In the genomic region with DNA sequence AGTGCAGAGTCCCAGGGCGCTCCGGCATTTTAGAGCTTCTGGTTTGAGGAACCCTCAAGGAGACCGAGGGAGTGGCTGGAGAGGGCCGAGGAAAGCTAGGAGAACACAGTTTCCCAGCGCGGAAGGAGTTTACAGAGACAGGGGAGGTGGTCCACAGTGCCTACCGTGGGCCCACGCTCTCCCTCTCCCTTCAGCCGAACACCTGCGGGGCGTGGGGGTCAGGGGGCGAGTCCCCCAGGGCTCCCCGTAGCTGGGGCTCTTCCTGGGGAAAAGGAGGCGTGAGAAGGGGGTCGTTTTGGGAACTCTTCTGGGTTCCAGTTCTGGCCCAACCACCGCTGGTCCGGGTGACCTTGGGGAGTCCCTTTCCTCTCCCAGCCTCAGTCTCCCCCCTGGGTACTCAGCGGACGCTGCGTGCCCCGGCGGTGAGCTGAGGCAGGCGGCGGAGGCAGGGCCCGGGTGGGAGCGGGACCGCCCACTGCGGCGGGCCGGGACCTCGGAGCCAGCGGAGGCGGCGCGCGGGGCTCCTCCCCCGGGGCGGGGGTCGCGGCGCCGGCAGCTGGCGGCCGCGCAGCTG, we compare ENCODE assay signal across 1 cellular context.
TF ChIP-seq lines count a peak whose summit lies in the region.

No MANE protein-coding gene starts in this region.

TF ChIP-seq in GM23338, 12 proteins besides CTCF, POLR2A, EP300 and RAD21 (continued from another document):
- TF ChIP-seq, protein P1, sequence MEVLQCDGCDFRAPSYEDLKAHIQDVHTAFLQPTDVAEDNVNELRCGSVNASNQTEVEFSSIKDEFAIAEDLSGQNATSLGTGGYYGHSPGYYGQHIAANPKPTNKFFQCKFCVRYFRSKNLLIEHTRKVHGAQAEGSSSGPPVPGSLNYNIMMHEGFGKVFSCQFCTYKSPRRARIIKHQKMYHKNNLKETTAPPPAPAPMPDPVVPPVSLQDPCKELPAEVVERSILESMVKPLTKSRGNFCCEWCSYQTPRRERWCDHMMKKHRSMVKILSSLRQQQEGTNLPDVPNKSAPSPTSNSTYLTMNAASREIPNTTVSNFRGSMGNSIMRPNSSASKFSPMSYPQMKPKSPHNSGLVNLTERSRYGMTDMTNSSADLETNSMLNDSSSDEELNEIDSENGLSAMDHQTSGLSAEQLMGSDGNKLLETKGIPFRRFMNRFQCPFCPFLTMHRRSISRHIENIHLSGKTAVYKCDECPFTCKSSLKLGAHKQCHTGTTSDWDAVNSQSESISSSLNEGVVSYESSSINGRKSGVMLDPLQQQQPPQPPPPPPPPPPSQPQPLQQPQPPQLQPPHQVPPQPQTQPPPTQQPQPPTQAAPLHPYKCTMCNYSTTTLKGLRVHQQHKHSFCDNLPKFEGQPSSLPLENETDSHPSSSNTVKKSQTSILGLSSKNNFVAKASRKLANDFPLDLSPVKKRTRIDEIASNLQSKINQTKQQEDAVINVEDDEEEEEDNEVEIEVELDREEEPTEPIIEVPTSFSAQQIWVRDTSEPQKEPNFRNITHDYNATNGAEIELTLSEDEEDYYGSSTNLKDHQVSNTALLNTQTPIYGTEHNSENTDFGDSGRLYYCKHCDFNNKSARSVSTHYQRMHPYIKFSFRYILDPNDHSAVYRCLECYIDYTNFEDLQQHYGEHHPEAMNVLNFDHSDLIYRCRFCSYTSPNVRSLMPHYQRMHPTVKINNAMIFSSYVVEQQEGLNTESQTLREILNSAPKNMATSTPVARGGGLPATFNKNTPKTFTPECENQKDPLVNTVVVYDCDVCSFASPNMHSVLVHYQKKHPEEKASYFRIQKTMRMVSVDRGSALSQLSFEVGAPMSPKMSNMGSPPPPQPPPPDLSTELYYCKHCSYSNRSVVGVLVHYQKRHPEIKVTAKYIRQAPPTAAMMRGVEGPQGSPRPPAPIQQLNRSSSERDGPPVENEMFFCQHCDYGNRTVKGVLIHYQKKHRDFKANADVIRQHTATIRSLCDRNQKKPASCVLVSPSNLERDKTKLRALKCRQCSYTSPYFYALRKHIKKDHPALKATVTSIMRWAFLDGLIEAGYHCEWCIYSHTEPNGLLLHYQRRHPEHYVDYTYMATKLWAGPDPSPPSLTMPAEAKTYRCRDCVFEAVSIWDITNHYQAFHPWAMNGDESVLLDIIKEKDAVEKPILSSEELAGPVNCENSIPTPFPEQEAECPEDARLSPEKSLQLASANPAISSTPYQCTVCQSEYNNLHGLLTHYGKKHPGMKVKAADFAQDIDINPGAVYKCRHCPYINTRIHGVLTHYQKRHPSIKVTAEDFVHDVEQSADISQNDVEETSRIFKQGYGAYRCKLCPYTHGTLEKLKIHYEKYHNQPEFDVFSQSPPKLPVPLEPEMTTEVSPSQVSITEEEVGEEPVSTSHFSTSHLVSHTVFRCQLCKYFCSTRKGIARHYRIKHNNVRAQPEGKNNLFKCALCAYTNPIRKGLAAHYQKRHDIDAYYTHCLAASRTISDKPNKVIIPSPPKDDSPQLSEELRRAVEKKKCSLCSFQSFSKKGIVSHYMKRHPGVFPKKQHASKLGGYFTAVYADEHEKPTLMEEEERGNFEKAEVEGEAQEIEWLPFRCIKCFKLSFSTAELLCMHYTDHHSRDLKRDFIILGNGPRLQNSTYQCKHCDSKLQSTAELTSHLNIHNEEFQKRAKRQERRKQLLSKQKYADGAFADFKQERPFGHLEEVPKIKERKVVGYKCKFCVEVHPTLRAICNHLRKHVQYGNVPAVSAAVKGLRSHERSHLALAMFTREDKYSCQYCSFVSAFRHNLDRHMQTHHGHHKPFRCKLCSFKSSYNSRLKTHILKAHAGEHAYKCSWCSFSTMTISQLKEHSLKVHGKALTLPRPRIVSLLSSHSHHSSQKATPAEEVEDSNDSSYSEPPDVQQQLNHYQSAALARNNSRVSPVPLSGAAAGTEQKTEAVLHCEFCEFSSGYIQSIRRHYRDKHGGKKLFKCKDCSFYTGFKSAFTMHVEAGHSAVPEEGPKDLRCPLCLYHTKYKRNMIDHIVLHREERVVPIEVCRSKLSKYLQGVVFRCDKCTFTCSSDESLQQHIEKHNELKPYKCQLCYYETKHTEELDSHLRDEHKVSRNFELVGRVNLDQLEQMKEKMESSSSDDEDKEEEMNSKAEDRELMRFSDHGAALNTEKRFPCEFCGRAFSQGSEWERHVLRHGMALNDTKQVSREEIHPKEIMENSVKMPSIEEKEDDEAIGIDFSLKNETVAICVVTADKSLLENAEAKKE (CRISPR knock-in tag; IDR thresholded peaks at IDR 0.05): no peak
- no peak for TF ChIP-seq EZH2 (IDR thresholded peaks at IDR 0.05; ENCODE audit: low read depth, unreplicated experiment)
- TF ChIP-seq CREB1 (CRISPR knock-in tag; IDR thresholded peaks at IDR 0.05; ENCODE audit: low read depth): no peak
- TF ChIP-seq POLR2AphosphoS5 (IDR thresholded peaks at IDR 0.05; ENCODE audit: low read depth): no peak
- no peak for TF ChIP-seq ZNF114 (CRISPR knock-in tag; IDR thresholded peaks at IDR 0.05)
- no peak for TF ChIP-seq JUNB (IDR thresholded peaks at IDR 0.05; ENCODE audit: unreplicated experiment)
